Comparison of ENCODE assay signal across 8 cellular contexts in the genomic region with DNA sequence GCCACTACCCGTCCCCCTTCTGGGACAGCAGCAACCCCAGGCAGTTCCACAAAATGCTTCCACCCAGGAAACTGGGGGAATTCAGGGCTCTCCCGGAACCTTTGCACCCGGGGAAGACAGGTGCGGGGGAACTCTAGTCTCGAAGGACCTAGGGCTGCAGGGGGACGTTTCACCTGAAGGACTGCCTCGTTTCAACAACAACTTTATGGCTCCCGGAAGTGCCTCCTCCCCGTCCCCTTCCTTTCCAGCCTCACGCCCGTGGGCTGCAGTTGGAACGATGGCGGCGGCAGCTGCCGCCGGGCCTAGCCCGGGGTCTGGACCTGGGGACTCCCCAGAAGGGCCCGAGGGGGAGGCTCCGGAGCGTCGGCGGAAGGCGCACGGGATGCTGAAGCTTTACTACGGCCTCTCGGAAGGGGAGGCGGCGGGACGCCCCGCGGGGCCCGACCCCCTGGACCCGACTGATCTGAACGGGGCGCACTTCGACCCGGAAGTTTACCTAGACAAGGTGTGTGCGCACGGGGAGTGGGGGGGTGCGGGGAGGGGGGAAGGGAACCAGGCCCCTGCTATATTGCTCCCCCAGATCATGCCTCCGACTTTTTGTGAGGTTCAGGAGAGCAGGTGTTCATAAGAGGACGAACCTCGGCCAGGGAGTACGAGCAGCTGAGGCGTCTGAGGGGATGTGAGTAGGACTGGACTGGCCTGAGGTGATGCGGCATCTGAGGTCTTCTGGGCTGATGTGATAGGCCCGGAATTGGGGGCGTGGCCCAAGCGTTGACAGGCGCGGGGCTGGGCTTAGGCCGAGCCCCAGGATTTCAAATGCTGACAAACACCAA. TPM values are rescaled to one million over a fixed set of nuclear protein-coding genes. Genes with fewer than 3 reads are reported as not detected.
A peak's percentile ranks its signal among the peaks of the same experiment; 100 is the strongest.
DNase-seq lines count a peak whose midpoint lies in the region; ATAC-seq and TF ChIP-seq lines count a peak whose summit lies in the region.

A gene (plus strand): TSS at position 241 of the 833 bp plus-strand sequence. CDS start 37 bp downstream, at position 278.

- intact Hi-C loops in activated CD4-positive, alpha-beta T cell treated with anti-CD3 and anti-CD28 coated beads, Interleukin-2, amount 10 ng/mL, durations not matched to agents 24 days and 14 days (cut with micrococcal nuclease), result loop anchor here (1.0 kb wide), 4 partner anchors 12 to 26 kb away; a partner anchor contains a TSS
- intact Hi-C loops in left colon (cut with DNase I, micrococcal nuclease), result no loop called here

- H3K27me3 Mint-ChIP-seq in activated CD4-positive, alpha-beta T cell treated with anti-CD3 and anti-CD28 coated beads, Interleukin-2, amount 10 ng/mL, durations not matched to agents 24 days and 14 days, result no peaks in the 10 kb centered on the region

- DNase-seq in AML-193 (lab: John Stamatoyannopoulos, UW) (peak; percentile 80 to 83), GM19238 (ENCODE audit: insufficient read length, low spot score) (peak; percentile 92), NCI-H524 treated with DMSO at 0.1 percent for 48 hours (lab: John Stamatoyannopoulos, UW) (peak; percentile 51), coronary artery (ENCODE audit: low spot score) (peak; percentile 91), left colon (peak; percentile 92 to 94)
- peak; percentile 95 for DNase-seq in activated CD4-positive, alpha-beta T cell treated with anti-CD3 and anti-CD28 coated beads, Interleukin-2, amount 10 ng/mL, durations not matched to agents 24 days and 14 days
- DNase-seq in stimulated activated CD4-positive, alpha-beta T cell treated with anti-CD3 and anti-CD28 coated beads, Interleukin-1b, Interleukin-23, amount 100 ng/mL, for 4 hours (ENCODE audit: low read depth in 2 of 2), result peak; percentile 73 to 76

- peak within 1 kb of the TSS; percentile 73 to 96 for H3K27ac ChIP-seq in coronary artery

- H3K4me1 Mint-ChIP-seq in activated CD4-positive, alpha-beta T cell treated with anti-CD3 and anti-CD28 coated beads, Interleukin-2, amount 10 ng/mL, durations not matched to agents 24 days and 14 days, result peaks cover 14% of the 10 kb centered on the region

- H3K4me3 Mint-ChIP-seq in activated CD4-positive, alpha-beta T cell treated with anti-CD3 and anti-CD28 coated beads, Interleukin-2, amount 10 ng/mL, durations not matched to agents 24 days and 14 days, result peak within 1 kb of the TSS; percentile 95

- H3K4me3 ChIP-seq in coronary artery, result peak within 1 kb of the TSS; percentile 95

- H3K27ac Mint-ChIP-seq in activated CD4-positive, alpha-beta T cell treated with anti-CD3 and anti-CD28 coated beads, Interleukin-2, amount 10 ng/mL, durations not matched to agents 24 days and 14 days, result peak within 1 kb of the TSS; percentile 94

- no peaks in the 10 kb centered on the region for H3K9me3 Mint-ChIP-seq in activated CD4-positive, alpha-beta T cell treated with anti-CD3 and anti-CD28 coated beads, Interleukin-2, amount 10 ng/mL, durations not matched to agents 24 days and 14 days

- no peak for TF ChIP-seq CTCF in coronary artery (IDR thresholded peaks at IDR 0.05)

- H3K36me3 Mint-ChIP-seq in activated CD4-positive, alpha-beta T cell treated with anti-CD3 and anti-CD28 coated beads, Interleukin-2, amount 10 ng/mL, durations not matched to agents 24 days and 14 days (ENCODE audit: low read depth), result peaks cover 11% of the 10 kb centered on the region

- ATAC-seq in HG03439 (IDR thresholded peaks at IDR 0.05; ENCODE audit: unreplicated experiment) (peak; percentile 82), left colon (peak; percentile 95)

RNA-seq across cellular contexts. Expression of the gene that starts here (rescaled TPM):
- total RNA-seq in activated CD4-positive, alpha-beta T cell treated with anti-CD3 and anti-CD28 coated beads, Interleukin-2, amount 10 ng/mL, durations not matched to agents 24 days and 14 days, result 127 and 136 TPM in 2 replicates
- total RNA-seq in left colon, result 100 to 1,000 TPM; 174 to 186 TPM

Comparison
In these comparisons a context has a peak if more than half of its experiments do, and no peak if none do; other contexts are left out.
1. Peak in every context shown above with its lines: DNase-seq, ATAC-seq, H3K4me3 ChIP-seq and H3K27ac ChIP-seq.